In genomic region chr12:110468212-110469048, GRCh38 we compare ENCODE assay signal across 8 cellular contexts.
DNase-seq lines count a peak whose midpoint lies in the region; ATAC-seq, FAIRE-seq and TF ChIP-seq lines count a peak whose summit lies in the region.

A gene with protein sequence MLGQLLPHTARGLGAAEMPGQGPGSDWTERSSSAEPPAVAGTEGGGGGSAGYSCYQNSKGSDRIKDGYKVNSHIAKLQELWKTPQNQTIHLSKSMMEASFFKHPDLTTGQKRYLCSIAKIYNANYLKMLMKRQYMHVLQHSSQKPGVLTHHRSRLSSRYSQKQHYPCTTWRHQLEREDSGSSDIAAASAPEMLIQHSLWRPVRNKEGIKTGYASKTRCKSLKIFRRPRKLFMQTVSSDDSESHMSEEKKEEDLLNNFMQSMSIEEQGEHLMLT (plus strand): TSS chr12:110468845. CDS start chr12:110468876, 31 bp downstream.
Gene GPN3 (minus strand): TSS chr12:110468257. CDS start chr12:110468203, 54 bp downstream.

- TF ChIP-seq CTCF in AG09319 (IDR thresholded peaks at IDR 0.05; ENCODE audit: low read depth, low read length), result no peak

- ATAC-seq in GM19035 (IDR thresholded peaks at IDR 0.05; ENCODE audit: unreplicated experiment), result peak; percentile 77
- peak; percentile 81 for ATAC-seq in HG03354 (IDR thresholded peaks at IDR 0.05; ENCODE audit: poor library complexity, severe bottlenecking, unreplicated experiment)
- peak; percentile 85 for ATAC-seq in activated CD4-positive, CD25-positive, alpha-beta regulatory T cell treated with anti-CD3 and anti-CD28 coated beads, Interleukin-2, amount 50 U/mL, for 24 hours

- DNase-seq in AG09319 (ENCODE audit: extremely low read depth, low read depth) (peak; percentile 94), NCI-H446 treated with DMSO at 0.1 percent for 48 hours (lab: John Stamatoyannopoulos, UW) (peak; percentile 95), cerebellar cortex (ENCODE audit: low spot score) (peak; percentile 99)
- peak; percentile 89 for DNase-seq in stimulated activated CD4-positive, alpha-beta T cell treated with anti-CD3 and anti-CD28 coated beads, Interleukin-12 subunit alpha, Interleukin-12 subunit beta, amount 100 ng/mL, for 4 hours

- peak; percentile 84 for FAIRE-seq in islet of Langerhans (lab: Jason Lieb, UNC)

Comparison
In these comparisons a context has a peak if more than half of its experiments do, and no peak if none do; other contexts are left out.
1. Peak in every context shown above with its lines: DNase-seq and ATAC-seq.